In the genomic region with DNA sequence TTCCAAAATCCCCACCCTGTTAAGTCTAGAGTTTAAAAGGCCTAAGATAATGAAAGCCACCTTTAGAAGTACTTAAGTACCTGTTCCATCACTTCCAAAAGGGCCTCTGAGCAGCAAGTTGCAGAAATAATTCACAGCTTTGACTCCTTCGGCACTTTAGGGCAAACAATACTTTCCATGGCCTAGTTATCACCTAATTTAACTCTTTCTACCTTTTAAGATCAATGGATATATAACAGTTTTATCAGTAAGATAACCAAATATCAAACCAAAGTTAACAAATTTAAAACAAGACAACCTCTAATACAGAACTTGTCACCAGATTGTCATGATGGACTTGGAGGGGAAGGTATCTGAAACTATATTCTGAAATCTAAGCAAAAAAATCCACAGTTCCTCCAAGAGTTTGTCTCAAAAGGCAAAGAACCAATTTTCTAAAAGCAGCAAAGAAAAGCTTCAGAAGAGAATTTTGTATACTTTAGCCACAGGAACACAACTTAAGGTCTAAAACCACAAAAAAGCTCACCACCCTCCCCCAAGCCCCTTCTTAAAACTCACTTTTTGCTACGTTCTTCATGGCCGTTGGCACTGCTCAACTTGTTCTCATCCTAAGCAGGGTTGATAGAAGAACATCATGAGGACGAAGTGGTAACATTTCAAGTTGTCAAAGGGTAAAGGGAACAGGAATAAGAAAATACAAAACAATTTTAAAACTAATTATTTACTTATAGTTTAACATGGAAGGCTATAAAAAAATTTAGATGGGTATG, we compare ENCODE assay signal across 13 cellular contexts. TPM values are rescaled to one million over a fixed set of nuclear protein-coding genes. Genes with fewer than 3 reads are reported as not detected.
DNase-seq lines count a peak whose midpoint lies in the region; ATAC-seq, FAIRE-seq and TF ChIP-seq lines count a peak whose summit lies in the region.
"Had no signal": no experiment of that assay in that cellular context is flagged by ENCODE, and none has a peak within 500 bp of the region (broad histone marks: within the 10 kb centered on the region; RNA-seq: fewer than 3 reads in every experiment).

No MANE protein-coding gene starts in this region.

- no peak overlapping the region for H3K27ac ChIP-seq in fibroblast of lung (ENCODE audit: insufficient read depth, low read length)
- no peak overlapping the region for H3K27ac ChIP-seq in SJCRH30
- no peak overlapping the region for H3K27ac ChIP-seq in small intestine (ENCODE audit: low read depth in 1 of 2, low read length in 1 of 2)

- peak overlapping the region; percentile 98 for H3K4me2 ChIP-seq in fibroblast of lung (ENCODE audit: extremely low read depth, insufficient read depth, low read length)
- peak overlapping the region; percentile 96 for H3K4me2 ChIP-seq in skeletal muscle satellite cell (ENCODE audit: low read length)

- H3K9me3 Mint-ChIP-seq in activated CD4-positive, alpha-beta T cell treated with anti-CD3 and anti-CD28 coated beads, Interleukin-2, amount 10 ng/mL, durations not matched to agents 24 days and 14 days: no peaks in the 10 kb centered on the region

- no peak overlapping the region for H2AFZ ChIP-seq in fibroblast of lung (ENCODE audit: low read length)

- no peak for FAIRE-seq in small intestine (lab: Jason Lieb, UNC)

- H3K9me3 ChIP-seq in T-helper 17 cell (ENCODE audit: control insufficient read depth, low read length, poor library complexity, severe bottlenecking) (no peaks in the 10 kb centered on the region), fibroblast of lung (ENCODE audit: control insufficient read depth, insufficient read depth, low read depth, low read length) (no peaks in the 10 kb centered on the region), skeletal muscle satellite cell (replicated peaks; ENCODE audit: low read length) (no peaks in the 10 kb centered on the region), SJCRH30 (replicated peaks) (no peaks in the 10 kb centered on the region), small intestine (ENCODE audit: control insufficient read depth, low read depth) (no peaks in the 10 kb centered on the region)
- H3K9me3 ChIP-seq: uterus had no signal

- 46 to 54% (median 50%) methylated on average over 4 of the region's 4 CpGs for WGBS in small intestine, 3 donors

- no peak for ATAC-seq in T-helper 17 cell

- H4K20me1 ChIP-seq in fibroblast of lung (ENCODE audit: control insufficient read depth, extremely low read depth, insufficient read depth, low read length): peaks cover 10% of the 10 kb centered on the region

- peaks cover 46% of the 10 kb centered on the region for H3K4me1 Mint-ChIP-seq in activated CD4-positive, alpha-beta T cell treated with anti-CD3 and anti-CD28 coated beads, Interleukin-2, amount 10 ng/mL, durations not matched to agents 24 days and 14 days
- peaks cover 45% of the 10 kb centered on the region for H3K4me1 Mint-ChIP-seq in T-helper 17 cell

- DNase-seq in activated CD4-positive, alpha-beta T cell treated with anti-CD3 and anti-CD28 coated beads, Interleukin-2, amount 10 ng/mL, durations not matched to agents 24 days and 14 days: no peak
- DNase-seq in activated CD4-positive, alpha-beta T cell treated with anti-CD3 and anti-CD28 coated beads, Interleukin-2, amount 50 U/mL, for 1 hour: no peak
- DNase-seq in T-helper 17 cell (no peak), fibroblast of lung (ENCODE audit: low read depth in 2 of 2) (no peak), SJCRH30 (no peak), small intestine (no peak), SKM-1 (lab: John Stamatoyannopoulos, UW; ENCODE audit: unreplicated experiment) (no peak)
- DNase-seq: foreskin melanocyte; midbrain; NCI-H524; stimulated activated CD4-positive, alpha-beta T cell treated with anti-CD3 and anti-CD28 coated beads, Interleukin-2, amount 100 ng/mL, for 48 hours; uterus had no signal

- H3K4me3 Mint-ChIP-seq in activated CD4-positive, alpha-beta T cell treated with anti-CD3 and anti-CD28 coated beads, Interleukin-2, amount 10 ng/mL, durations not matched to agents 24 days and 14 days: peak overlapping the region; percentile 62
- peak overlapping the region; percentile 81 for H3K4me3 Mint-ChIP-seq in T-helper 17 cell

- no peaks in the 10 kb centered on the region for H3K27me3 ChIP-seq in fibroblast of lung (ENCODE audit: control insufficient read depth, insufficient read depth, low read length)
- no peaks in the 10 kb centered on the region for H3K27me3 ChIP-seq in skeletal muscle satellite cell (ENCODE audit: control insufficient read depth, insufficient read depth, low read length)
- no peaks in the 10 kb centered on the region; the same call in 1 of the 2 replicates for H3K27me3 ChIP-seq in SJCRH30
- no peaks in the 10 kb centered on the region for H3K27me3 ChIP-seq in small intestine (ENCODE audit: control insufficient read depth in 2 of 2, insufficient read depth in 2 of 2, low read length in 2 of 2)
- H3K27me3 ChIP-seq: uterus had no signal

- peaks cover 7% of the 10 kb centered on the region for H3K4me1 ChIP-seq in fibroblast of lung (ENCODE audit: control insufficient read depth, extremely low read depth, insufficient read depth, low read length)
- peaks cover 32% of the 10 kb centered on the region for H3K4me1 ChIP-seq in skeletal muscle satellite cell (ENCODE audit: control insufficient read depth, insufficient read depth, low read length)
- H3K4me1 ChIP-seq in SJCRH30: peaks cover 16% of the 10 kb centered on the region
- H3K4me1 ChIP-seq in small intestine (ENCODE audit: control insufficient read depth in 2 of 2, insufficient read depth in 1 of 2, low read depth in 1 of 2, low read length in 1 of 2): peaks cover 2 to 6% of the 10 kb centered on the region in 2 donors

- H3K79me2 ChIP-seq in fibroblast of lung (ENCODE audit: control insufficient read depth, insufficient read depth, low read length): peaks cover 88% of the 10 kb centered on the region

- intact Hi-C loops in activated CD4-positive, alpha-beta T cell treated with anti-CD3 and anti-CD28 coated beads, Interleukin-2, amount 10 ng/mL, durations not matched to agents 24 days and 14 days (cut with micrococcal nuclease): loop anchor here (1.0 kb wide), 1 partner anchor 8 kb away; no protein-coding TSS in a partner anchor

- peak overlapping the region in 2 of 4 experiments; percentile 32 to 46 for H3K4me3 ChIP-seq in fibroblast of lung (replicated peaks in 1 of 4; ENCODE audit: control extremely low read depth in 1 of 4, insufficient read depth in 1 of 4, low read depth in 3 of 4, low read length in 4 of 4)
- H3K4me3 ChIP-seq in skeletal muscle satellite cell (ENCODE audit: low read length): peak overlapping the region; percentile 29
- no peak overlapping the region for H3K4me3 ChIP-seq in SJCRH30
- no peak overlapping the region for H3K4me3 ChIP-seq in small intestine (ENCODE audit: low read depth in 1 of 2, low read length in 2 of 2)

- peaks cover 73% of the 10 kb centered on the region for H3K36me3 Mint-ChIP-seq in activated CD4-positive, alpha-beta T cell treated with anti-CD3 and anti-CD28 coated beads, Interleukin-2, amount 10 ng/mL, durations not matched to agents 24 days and 14 days (ENCODE audit: low read depth)
- peaks cover 24% of the 10 kb centered on the region for H3K36me3 Mint-ChIP-seq in T-helper 17 cell (ENCODE audit: low read depth)

- TF ChIP-seq CTCF in fibroblast of lung (conservative IDR thresholded peaks at IDR 0.05 in 1 of 2, IDR thresholded peaks at IDR 0.05 in 1 of 2; ENCODE audit: low read depth in 1 of 2, low read length in 2 of 2): no peak

- H3K27ac Mint-ChIP-seq in activated CD4-positive, alpha-beta T cell treated with anti-CD3 and anti-CD28 coated beads, Interleukin-2, amount 10 ng/mL, durations not matched to agents 24 days and 14 days: peak overlapping the region; percentile 18
- peak overlapping the region; percentile 99 for H3K27ac Mint-ChIP-seq in T-helper 17 cell

- H3K27me3 Mint-ChIP-seq in activated CD4-positive, alpha-beta T cell treated with anti-CD3 and anti-CD28 coated beads, Interleukin-2, amount 10 ng/mL, durations not matched to agents 24 days and 14 days: peaks cover 4% of the 10 kb centered on the region
- H3K27me3 Mint-ChIP-seq in T-helper 17 cell: no peaks in the 10 kb centered on the region

- peaks cover 18% of the 10 kb centered on the region for H3K36me3 ChIP-seq in fibroblast of lung (ENCODE audit: control insufficient read depth, insufficient read depth, low read length)
- peaks cover 68% of the 10 kb centered on the region for H3K36me3 ChIP-seq in skeletal muscle satellite cell (ENCODE audit: insufficient read depth, low read length)
- H3K36me3 ChIP-seq in SJCRH30: peaks cover 82% of the 10 kb centered on the region
- H3K36me3 ChIP-seq in small intestine (ENCODE audit: control insufficient read depth in 2 of 2, insufficient read depth in 2 of 2, low read length in 2 of 2): peaks cover 18 to 22% of the 10 kb centered on the region in 2 donors
- H3K36me3 ChIP-seq: uterus had no signal

- H3K9ac ChIP-seq in fibroblast of lung (ENCODE audit: insufficient read depth, low read length): no peak overlapping the region
- peak overlapping the region; percentile 100 for H3K9ac ChIP-seq in skeletal muscle satellite cell (ENCODE audit: low read depth, low read length)

RNA-seq across cellular contexts. Expression of gene RBM39, which starts 3.5 kb away (rescaled TPM):
- total RNA-seq in activated CD4-positive, alpha-beta T cell treated with anti-CD3 and anti-CD28 coated beads, Interleukin-2, amount 10 ng/mL, durations not matched to agents 24 days and 14 days: 352 and 354 TPM in 2 replicates
- 1,000 to 10,000 TPM; 1,047 to 1,109 TPM for total RNA-seq in T-helper 17 cell
- total RNA-seq in fibroblast of lung: 462 and 465 TPM in 2 replicates
- polyA plus RNA-seq in fibroblast of lung: 43.1 and 57.7 TPM in 2 replicates
- polyA plus RNA-seq in fibroblast of lung (2012): 113 and 118 TPM in 2 replicates
- 30.1 and 48.9 TPM in 2 replicates for polyA minus RNA-seq in fibroblast of lung (ENCODE audit: low replicate concordance)
- total RNA-seq in skeletal muscle satellite cell (2012; rRNA removed): 181 and 214 TPM in 2 replicates
- 423 and 517 TPM in 2 replicates for total RNA-seq in SJCRH30 (2014; rRNA removed; shearing (Covaris generic))
- polyA plus RNA-seq in small intestine: 100 to 1,000 TPM; 148 to 235 (median 195) TPM

RNA-seq across cellular contexts. Expression of gene PHF20, which starts 33.2 kb away (rescaled TPM):
- 53.8 and 62.9 TPM in 2 replicates for total RNA-seq in activated CD4-positive, alpha-beta T cell treated with anti-CD3 and anti-CD28 coated beads, Interleukin-2, amount 10 ng/mL, durations not matched to agents 24 days and 14 days
- total RNA-seq in T-helper 17 cell (100 to 1,000 TPM; 121 to 129 TPM), fibroblast of lung (28.2 and 40.1 TPM in 2 replicates)
- polyA plus RNA-seq in fibroblast of lung (31.4 and 32.5 TPM in 2 replicates), small intestine (10 to 100 TPM in 2 of 3 donors, 1 to 10 TPM in 1; 9.6 to 17.4 (median 12.4) TPM)
- polyA plus RNA-seq in fibroblast of lung (2012): 24.4 and 29.6 TPM in 2 replicates
- 49.2 and 74.5 TPM in 2 replicates for polyA minus RNA-seq in fibroblast of lung (ENCODE audit: low replicate concordance)
- total RNA-seq in skeletal muscle satellite cell (2012; rRNA removed): 22.3 and 28.9 TPM in 2 replicates
- total RNA-seq in SJCRH30 (2014; rRNA removed; shearing (Covaris generic)): 59.0 and 72.2 TPM in 2 replicates

RNA-seq across cellular contexts. Expression of gene ROMO1, which starts 39.4 kb away (rescaled TPM):
- total RNA-seq in activated CD4-positive, alpha-beta T cell treated with anti-CD3 and anti-CD28 coated beads, Interleukin-2, amount 10 ng/mL, durations not matched to agents 24 days and 14 days: 82.3 and 94.9 TPM in 2 replicates
- total RNA-seq in T-helper 17 cell (10 to 100 TPM; 35.1 to 37.6 TPM), fibroblast of lung (118 and 239 TPM in 2 replicates)
- polyA plus RNA-seq in fibroblast of lung (205 and 222 TPM in 2 replicates), small intestine (100 to 1,000 TPM; 358 to 755 (median 646) TPM)
- 314 and 442 TPM in 2 replicates for polyA plus RNA-seq in fibroblast of lung (2012)
- 21.9 and 25.9 TPM in 2 replicates for polyA minus RNA-seq in fibroblast of lung (ENCODE audit: low replicate concordance)
- total RNA-seq in skeletal muscle satellite cell (2012; rRNA removed): 171 and 228 TPM in 2 replicates
- total RNA-seq in SJCRH30 (2014; rRNA removed; shearing (Covaris generic)): 282 and 419 TPM in 2 replicates

RNA-seq across cellular contexts. Expression of gene NFS1, which starts 39.4 kb away (rescaled TPM):
- 41.3 and 42.8 TPM in 2 replicates for total RNA-seq in activated CD4-positive, alpha-beta T cell treated with anti-CD3 and anti-CD28 coated beads, Interleukin-2, amount 10 ng/mL, durations not matched to agents 24 days and 14 days
- total RNA-seq in T-helper 17 cell (10 to 100 TPM; 16.8 to 19.4 TPM), fibroblast of lung (31.7 and 36.5 TPM in 2 replicates)
- polyA plus RNA-seq in fibroblast of lung (34.7 and 37.7 TPM in 2 replicates), small intestine (10 to 100 TPM; 21.9 to 39.6 (median 29.0) TPM)
- 22.8 and 29.9 TPM in 2 replicates for polyA plus RNA-seq in fibroblast of lung (2012)
- polyA minus RNA-seq in fibroblast of lung (ENCODE audit: low replicate concordance): 23.9 and 33.3 TPM in 2 replicates
- total RNA-seq in skeletal muscle satellite cell (2012; rRNA removed): 20.5 and 32.2 TPM in 2 replicates
- 27.6 and 28.7 TPM in 2 replicates for total RNA-seq in SJCRH30 (2014; rRNA removed; shearing (Covaris generic))
